In the genomic region with DNA sequence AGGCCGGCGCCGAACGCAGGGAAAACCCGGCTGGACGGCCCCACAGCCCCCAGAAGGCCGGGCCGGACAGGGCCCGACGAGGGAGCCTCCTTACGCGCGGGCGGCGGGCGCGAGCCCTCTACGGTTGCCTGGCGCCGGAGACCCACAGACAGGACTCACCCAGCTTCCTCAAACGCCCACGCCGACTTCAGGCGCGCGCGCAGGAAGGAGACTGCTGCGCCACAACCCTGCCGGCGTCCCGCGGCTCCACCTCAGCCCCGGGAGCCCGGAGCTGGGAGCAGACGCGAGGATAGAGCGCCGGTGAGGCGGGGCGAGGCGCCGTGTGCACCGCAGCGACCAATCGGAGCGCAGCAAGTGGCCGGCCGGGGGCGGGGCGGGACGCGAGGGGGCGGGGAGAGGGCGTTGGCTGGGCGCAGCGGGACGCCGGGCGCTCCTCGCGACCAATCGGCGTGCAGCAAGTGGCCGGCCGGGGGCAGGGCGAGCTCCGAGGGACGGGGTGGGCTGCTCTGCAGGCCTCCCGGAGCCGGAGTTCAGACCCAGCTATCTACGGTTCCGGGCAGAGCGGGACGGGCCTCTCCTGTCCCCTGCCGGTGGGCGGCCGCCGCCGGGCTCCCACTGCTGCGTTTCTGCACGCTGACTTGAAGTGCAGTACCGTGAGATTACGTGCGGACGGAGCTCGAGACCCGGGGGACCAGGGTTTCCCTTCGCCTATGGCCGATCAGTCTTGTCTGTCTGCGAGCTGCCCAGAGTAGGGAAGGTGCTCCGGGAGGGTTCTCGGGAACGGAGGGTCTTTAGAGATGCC, we compare ENCODE assay signal across 8 cellular contexts. TPM values are rescaled to one million over a fixed set of nuclear protein-coding genes. Genes with fewer than 3 reads are reported as not detected.
DNase-seq lines count a peak whose midpoint lies in the region; TF ChIP-seq lines count a peak whose summit lies in the region.

A gene (minus strand): TSS at position 296 of the 802 bp plus-strand sequence. CDS start 11,089 bp downstream, outside the sequence.

- H3K27me3 ChIP-seq in HAP-1 (ENCODE audit: low read depth) (no peaks in the 10 kb centered on the region), MG63 (no peaks in the 10 kb centered on the region), neural progenitor cell (peaks cover 5% of the 10 kb centered on the region)

- DNase-seq in GDM1 (lab: John Stamatoyannopoulos, UW), result peak; percentile 97
- peak; percentile 88 to 97 for DNase-seq in HAP-1 (ENCODE audit: low spot score in 2 of 2)
- DNase-seq in MG63, result peak; percentile 96
- peak; percentile 65 for DNase-seq in SHP77 treated with DMSO at 0.1 percent for 48 hours (lab: John Stamatoyannopoulos, UW)
- peak; percentile 99 for DNase-seq in activated gamma-delta T cell (lab: John Stamatoyannopoulos, UW)
- DNase-seq in fibroblast of villous mesenchyme (ENCODE audit: low read depth), result peak; percentile 95
- DNase-seq in neural progenitor cell (ENCODE audit: low spot score), result peak; percentile 97
- DNase-seq in stromal cell of bone marrow (ENCODE audit: low read depth), result peak; percentile 92

- H3K4me2 ChIP-seq in neural progenitor cell, result peak within 1 kb of the TSS; percentile 84

- peak within 1 kb of the TSS; percentile 92 for H3K27ac ChIP-seq in neural progenitor cell

- no peaks in the 10 kb centered on the region for H3K9me3 Mint-ChIP-seq in neural progenitor cell

- no peaks in the 10 kb centered on the region for H3K4me1 ChIP-seq in HAP-1
- H3K4me1 ChIP-seq in neural progenitor cell, result peaks cover 9% of the 10 kb centered on the region

- peak within 1 kb of the TSS; percentile 90 for H3K9ac ChIP-seq in neural progenitor cell

- peak within 1 kb of the TSS; percentile 86 for H3K4me3 ChIP-seq in HAP-1
- peak within 1 kb of the TSS; percentile 77 for H3K4me3 ChIP-seq in MG63
- peak within 1 kb of the TSS; percentile 81 for H3K4me3 ChIP-seq in fibroblast of villous mesenchyme (ENCODE audit: low read depth, low read length)
- H3K4me3 ChIP-seq in neural progenitor cell, result peak within 1 kb of the TSS; percentile 83

- peaks cover 30% of the 10 kb centered on the region for H3F3A ChIP-seq in neural progenitor cell (ENCODE audit: low read depth)

- peak within 1 kb of the TSS; percentile 86 for H2AFZ ChIP-seq in neural progenitor cell (replicated peaks)

- H3K9me3 ChIP-seq in HAP-1 (no peaks in the 10 kb centered on the region; the same call in 1 of the 2 replicates), MG63 (no peaks in the 10 kb centered on the region), neural progenitor cell (ENCODE audit: low read depth) (no peaks in the 10 kb centered on the region)

- H3K27me3 Mint-ChIP-seq in neural progenitor cell (ENCODE audit: insufficient read depth, low read depth), result peaks cover 11% of the 10 kb centered on the region

- peak within 1 kb of the TSS; percentile 95 for H3K4me3 Mint-ChIP-seq in neural progenitor cell

- TF ChIP-seq CTCF in fibroblast of villous mesenchyme (IDR thresholded peaks at IDR 0.05; ENCODE audit: insufficient read depth, low read depth, low read length) (peak; percentile 45), neural progenitor cell (IDR thresholded peaks at IDR 0.05) (peak; percentile 53)

- H3K36me3 Mint-ChIP-seq in neural progenitor cell, result no peaks in the 10 kb centered on the region

- peaks cover 11% of the 10 kb centered on the region for H4K20me1 ChIP-seq in neural progenitor cell (ENCODE audit: low read depth)

- H3K27ac Mint-ChIP-seq in neural progenitor cell, result peak within 1 kb of the TSS; percentile 90

- H3K4me1 Mint-ChIP-seq in neural progenitor cell, result peaks cover 16% of the 10 kb centered on the region

- H3K36me3 ChIP-seq in HAP-1 (replicated peaks) (0 out of 2 replicates have a peak, but pooled peaks cover 3% of the 10 kb centered on the region), MG63 (no peaks in the 10 kb centered on the region), neural progenitor cell (no peaks in the 10 kb centered on the region)

- in situ Hi-C loops in HAP-1 (cut with MboI; ENCODE audit: low sequenced_read_pairs), result loop anchor here (25.0 kb wide), 1 partner anchor 107 kb away; a partner anchor contains a TSS

- peaks cover 24% of the 10 kb centered on the region for H3K79me2 ChIP-seq in neural progenitor cell (ENCODE audit: low read depth)

RNA-seq across cellular contexts. Expression of the gene that starts here (rescaled TPM):
- total RNA-seq in MG63 (2014; rRNA removed; shearing (Covaris generic); ENCODE audit: low replicate concordance), result 14.3 and 16.3 TPM in 2 replicates
- total RNA-seq in fibroblast of villous mesenchyme, result 24.5 and 41.0 TPM in 2 replicates
- total RNA-seq in neural progenitor cell (ENCODE audit: low replicate concordance), result 21.5 and 31.5 TPM in 2 replicates

Comparison
In these comparisons a context has a peak if more than half of its experiments do, and no peak if none do; other contexts are left out.
1. Peak in every context shown above with its lines: DNase-seq, H3K4me3 ChIP-seq and H3K27ac ChIP-seq.